In genomic region chr22:23691748-23692423, GRCh38 we compare ENCODE assay signal across 24 cellular contexts. TPM values are rescaled to one million over a fixed set of nuclear protein-coding genes. Genes with fewer than 3 reads are reported as not detected.
DNase-seq lines count a peak whose midpoint lies in the region; ATAC-seq, FAIRE-seq and TF ChIP-seq lines count a peak whose summit lies in the region.
"Had no signal": no experiment of that assay in that cellular context is flagged by ENCODE, and none has a peak within 500 bp of the region (broad histone marks: within the 10 kb centered on the region; RNA-seq: fewer than 3 reads in every experiment).

No MANE protein-coding gene starts in this region.

- no peak overlapping the region for H2AFZ ChIP-seq in PC-3 (ENCODE audit: low read length)
- H2AFZ ChIP-seq: GM23248 had no signal

- TF ChIP-seq CTCF in bronchial epithelial cell (IDR thresholded peaks at IDR 0.05; ENCODE audit: insufficient read depth, low read length, severe bottlenecking) (no peak), PC-3 (conservative IDR thresholded peaks at IDR 0.05; ENCODE audit: low read depth, low read length) (no peak)

- no peaks in the 10 kb centered on the region for H3K9me3 ChIP-seq in CD4-positive, CD25-positive, alpha-beta regulatory T cell (ENCODE audit: control insufficient read depth in 2 of 2, low read length in 2 of 2)
- H3K9me3 ChIP-seq in CD8-positive, alpha-beta memory T cell (ENCODE audit: low read length): no peaks in the 10 kb centered on the region
- H3K9me3 ChIP-seq in PC-3 (ENCODE audit: low read length): no peaks in the 10 kb centered on the region
- H3K9me3 ChIP-seq in CD4-positive, alpha-beta memory T cell (ENCODE audit: control insufficient read depth in 1 of 2, low read length in 2 of 2): no peaks in the 10 kb centered on the region
- H3K9me3 ChIP-seq: HAP-1, SJCRH30 had no signal

- DNase-seq in CD4-positive, CD25-positive, alpha-beta regulatory T cell: no peak
- DNase-seq in CD8-positive, alpha-beta memory T cell: no peak
- DNase-seq in bronchial epithelial cell (ENCODE audit: low read depth) (no peak), posterior vena cava (ENCODE audit: low spot score) (peak; percentile 54), mesendoderm (no peak), PC-3 (no peak)
- no peak for DNase-seq in CD4-positive, alpha-beta memory T cell
- DNase-seq: C1 segment of cervical spinal cord, Calu3, DMS153, GM23248, NCI-H1105, NCI-H146, NCI-H2029, NCI-H2227 treated with DMSO at 0.1 percent for 48 hours, NCI-H510A had no signal

- H3K4me2 ChIP-seq in mesendoderm (ENCODE audit: low read length) (no peak overlapping the region), PC-3 (ENCODE audit: low read length) (no peak overlapping the region)
- H3K4me2 ChIP-seq: KMS-11 had no signal

- peaks cover 0 to 1% (median 0%) of the 10 kb centered on the region in 7 donors for H3K9me3 Mint-ChIP-seq in CD4-positive, CD25-positive, alpha-beta regulatory T cell
- no peaks in the 10 kb centered on the region for H3K9me3 Mint-ChIP-seq in CD8-positive, alpha-beta memory T cell
- no peaks in the 10 kb centered on the region for H3K9me3 Mint-ChIP-seq in CD4-positive, alpha-beta memory T cell

- no CpG with 5 or more reads among the region's 12 CpGs for WGBS in mesendoderm (ENCODE audit: extremely low coverage, insufficient coverage, low lambda C conversion rate)

- H3K79me2 ChIP-seq in mesendoderm (ENCODE audit: control insufficient read depth, insufficient read depth, low read length): no peaks in the 10 kb centered on the region
- H3K79me2 ChIP-seq in PC-3 (ENCODE audit: low read length): no peaks in the 10 kb centered on the region

- CTCF ChIA-PET in CD8-positive, alpha-beta memory T cell (lab: Charles Lee): interaction anchor here (0.6 kb wide), 1 partner anchor 156 kb away, joined by 3 read pairs; no protein-coding TSS in a partner anchor
- CTCF ChIA-PET in PC-3 (lab: Charles Lee): no interaction called here
- CTCF ChIA-PET in CD4-positive, alpha-beta memory T cell (lab: Charles Lee; ENCODE audit: partially characterized antibody): no interaction called here

- H3K4me1 ChIP-seq in CD4-positive, CD25-positive, alpha-beta regulatory T cell (ENCODE audit: control insufficient read depth, insufficient read depth, low read length, poor library complexity, severe bottlenecking): peaks cover 21% of the 10 kb centered on the region
- peaks cover 23% of the 10 kb centered on the region for H3K4me1 ChIP-seq in CD8-positive, alpha-beta memory T cell (ENCODE audit: insufficient read depth, low read length)
- H3K4me1 ChIP-seq in mesendoderm (ENCODE audit: control insufficient read depth, low read depth, low read length) (no peaks in the 10 kb centered on the region), PC-3 (ENCODE audit: insufficient read depth, low read length) (no peaks in the 10 kb centered on the region)
- peaks cover 26% of the 10 kb centered on the region for H3K4me1 ChIP-seq in CD4-positive, alpha-beta memory T cell (ENCODE audit: insufficient read depth, low read length)
- H3K4me1 ChIP-seq: HAP-1, SJCRH30 had no signal

- H4K5ac ChIP-seq in mesendoderm (ENCODE audit: low read length): no peak overlapping the region

- no peak overlapping the region for H3K56ac ChIP-seq in mesendoderm (ENCODE audit: low read length)

- no peak overlapping the region for H4K8ac ChIP-seq in mesendoderm (ENCODE audit: low read depth, low read length)

- H3K27ac Mint-ChIP-seq in CD4-positive, CD25-positive, alpha-beta regulatory T cell: peak overlapping the region in 2 of 3 donors; percentile 43 to 86
- peak overlapping the region in 5 of 8 donors; percentile 7 to 63 (median 56) for H3K27ac Mint-ChIP-seq in CD8-positive, alpha-beta memory T cell
- H3K27ac Mint-ChIP-seq in CD4-positive, alpha-beta memory T cell: peak overlapping the region in 1 of 7 donors; percentile 65

- H3K9ac ChIP-seq in mesendoderm (ENCODE audit: low read length): no peak overlapping the region
- H3K9ac ChIP-seq in PC-3 (ENCODE audit: low read length): no peak overlapping the region
- H3K9ac ChIP-seq: GM23248, KMS-11 had no signal

- no TSS peak for BruUV-seq in PC-3 (replicated peaks; lab: Mats Ljungman, UMichigan)

- POLR2A ChIA-PET in CD8-positive, alpha-beta memory T cell (lab: Charles Lee): no interaction called here
- POLR2A ChIA-PET in PC-3 (lab: Charles Lee; ENCODE audit: unreplicated experiment): no interaction called here
- POLR2A ChIA-PET in CD4-positive, alpha-beta memory T cell (lab: Charles Lee; ENCODE audit: partially characterized antibody): no interaction called here

- no peaks in the 10 kb centered on the region for H3F3A ChIP-seq in PC-3 (ENCODE audit: low read length, unreplicated experiment)

- H4K20me1 ChIP-seq in PC-3 (ENCODE audit: low read length): no peaks in the 10 kb centered on the region

- H2BK15ac ChIP-seq in mesendoderm (replicated peaks; ENCODE audit: low read depth): no peak overlapping the region

- no peak overlapping the region for H3K4me3 Mint-ChIP-seq in CD4-positive, CD25-positive, alpha-beta regulatory T cell
- no peak overlapping the region for H3K4me3 Mint-ChIP-seq in CD8-positive, alpha-beta memory T cell
- no peak overlapping the region for H3K4me3 Mint-ChIP-seq in CD4-positive, alpha-beta memory T cell

- no peak overlapping the region for H3K23ac ChIP-seq in mesendoderm (ENCODE audit: low read length)

- no peak overlapping the region for H2BK5ac ChIP-seq in mesendoderm (ENCODE audit: low read length)

- H3K18ac ChIP-seq in mesendoderm (ENCODE audit: low read length): no peak overlapping the region

- no peaks in the 10 kb centered on the region for H3K79me1 ChIP-seq in mesendoderm (ENCODE audit: low read length)

- intact Hi-C loops in posterior vena cava (cut with DNase I) (no loop called here), PC-3 (cut with micrococcal nuclease) (no loop called here)
- intact Hi-C loops in CD4-positive, alpha-beta memory T cell (cut with micrococcal nuclease): loop anchor here (10.0 kb wide), 1 partner anchor 143 kb away; the partner anchor contains the start of gene DERL3

- H3K27ac ChIP-seq in CD4-positive, CD25-positive, alpha-beta regulatory T cell (ENCODE audit: insufficient read depth, low read length, poor library complexity, severe bottlenecking): no peak overlapping the region
- H3K27ac ChIP-seq in CD8-positive, alpha-beta memory T cell (ENCODE audit: low read depth, low read length): no peak overlapping the region
- H3K27ac ChIP-seq in mesendoderm (ENCODE audit: low read depth, low read length) (no peak overlapping the region), PC-3 (ENCODE audit: low read length) (no peak overlapping the region)
- no peak overlapping the region for H3K27ac ChIP-seq in CD4-positive, alpha-beta memory T cell (ENCODE audit: low read depth, low read length)
- H3K27ac ChIP-seq: GM23248, KMS-11, SJCRH30 had no signal

- peaks cover 12% of the 10 kb centered on the region for H3K36me3 ChIP-seq in CD4-positive, CD25-positive, alpha-beta regulatory T cell (ENCODE audit: control insufficient read depth, insufficient read depth, low read length)
- peaks cover 15% of the 10 kb centered on the region for H3K36me3 ChIP-seq in CD8-positive, alpha-beta memory T cell (ENCODE audit: insufficient read depth, low read length)
- peaks cover 1% of the 10 kb centered on the region for H3K36me3 ChIP-seq in bronchial epithelial cell (ENCODE audit: control insufficient read depth, insufficient read depth, low read length)
- no peaks in the 10 kb centered on the region for H3K36me3 ChIP-seq in mesendoderm (ENCODE audit: control insufficient read depth, insufficient read depth, low read length)
- H3K36me3 ChIP-seq in PC-3 (ENCODE audit: low read depth, low read length): peaks cover 5% of the 10 kb centered on the region
- peaks cover 20% of the 10 kb centered on the region for H3K36me3 ChIP-seq in CD4-positive, alpha-beta memory T cell (ENCODE audit: insufficient read depth, low read length)
- H3K36me3 ChIP-seq: SJCRH30 had no signal

- peaks cover 0 to 32% (median 16%) of the 10 kb centered on the region in 4 donors for H3K4me1 Mint-ChIP-seq in CD4-positive, CD25-positive, alpha-beta regulatory T cell
- peaks cover 27 to 35% (median 27%) of the 10 kb centered on the region in 3 donors for H3K4me1 Mint-ChIP-seq in CD8-positive, alpha-beta memory T cell
- H3K4me1 Mint-ChIP-seq in CD4-positive, alpha-beta memory T cell: peaks cover 18 to 34% (median 28%) of the 10 kb centered on the region in 4 donors

- ATAC-seq in CD4-positive, CD25-positive, alpha-beta regulatory T cell (ENCODE audit: low read depth in 2 of 2): no peak
- no peak for ATAC-seq in GM18858 (IDR thresholded peaks at IDR 0.05; ENCODE audit: unreplicated experiment)
- ATAC-seq in PC-3: no peak
- ATAC-seq: Panc1 had no signal

- H3K4ac ChIP-seq in mesendoderm (ENCODE audit: low read depth, low read length): no peak overlapping the region

- H3K9me2 ChIP-seq in PC-3 (replicated peaks; ENCODE audit: low read length): no peaks in the 10 kb centered on the region

- peak; percentile 13 for FAIRE-seq in bronchial epithelial cell (lab: Jason Lieb, UNC)
- FAIRE-seq: GM12891 had no signal

- no peak overlapping the region for H3K4me3 ChIP-seq in CD4-positive, CD25-positive, alpha-beta regulatory T cell (ENCODE audit: low read depth, low read length)
- H3K4me3 ChIP-seq in CD8-positive, alpha-beta memory T cell (ENCODE audit: low read length): no peak overlapping the region
- H3K4me3 ChIP-seq in bronchial epithelial cell (ENCODE audit: low read depth, low read length) (no peak overlapping the region), mesendoderm (ENCODE audit: low read length) (no peak overlapping the region), PC-3 (ENCODE audit: low read length) (no peak overlapping the region)
- no peak overlapping the region for H3K4me3 ChIP-seq in CD4-positive, alpha-beta memory T cell (ENCODE audit: low read length in 2 of 2)
- H3K4me3 ChIP-seq: GM23248, HAP-1, SJCRH30 had no signal

- H2BK120ac ChIP-seq in mesendoderm (ENCODE audit: low read depth, low read length): no peak overlapping the region

- no peaks in the 10 kb centered on the region for H3K27me3 ChIP-seq in CD4-positive, CD25-positive, alpha-beta regulatory T cell (ENCODE audit: control insufficient read depth, insufficient read depth, low read length)
- H3K27me3 ChIP-seq in CD8-positive, alpha-beta memory T cell (ENCODE audit: insufficient read depth, low read length, poor library complexity, severe bottlenecking): no peaks in the 10 kb centered on the region
- H3K27me3 ChIP-seq in bronchial epithelial cell (ENCODE audit: control insufficient read depth, insufficient read depth, low read length) (no peaks in the 10 kb centered on the region), mesendoderm (ENCODE audit: insufficient read depth, low read length, poor library complexity) (no peaks in the 10 kb centered on the region), PC-3 (ENCODE audit: low read length) (no peaks in the 10 kb centered on the region)
- H3K27me3 ChIP-seq in CD4-positive, alpha-beta memory T cell (ENCODE audit: insufficient read depth, low read length): no peaks in the 10 kb centered on the region
- H3K27me3 ChIP-seq: SJCRH30 had no signal

- no peaks in the 10 kb centered on the region for H3K27me3 Mint-ChIP-seq in CD4-positive, CD25-positive, alpha-beta regulatory T cell
- no peaks in the 10 kb centered on the region for H3K27me3 Mint-ChIP-seq in CD8-positive, alpha-beta memory T cell
- H3K27me3 Mint-ChIP-seq in CD4-positive, alpha-beta memory T cell: no peaks in the 10 kb centered on the region

- no peak overlapping the region for H2AK5ac ChIP-seq in mesendoderm (ENCODE audit: low read length)

- H3K36me3 Mint-ChIP-seq in CD4-positive, CD25-positive, alpha-beta regulatory T cell: peaks cover 31% of the 10 kb centered on the region
- H3K36me3 Mint-ChIP-seq in CD8-positive, alpha-beta memory T cell: peaks cover 4 to 48% (median 7%) of the 10 kb centered on the region in 3 donors
- H3K36me3 Mint-ChIP-seq in CD4-positive, alpha-beta memory T cell: peaks cover 38% of the 10 kb centered on the region in 2 donors

RNA-seq across cellular contexts. Expression of gene RGL4, which starts 1.1 kb away (rescaled TPM):
- 22.1 TPM for total RNA-seq in CD4-positive, CD25-positive, alpha-beta regulatory T cell
- 10 to 100 TPM; 71.3 to 85.0 (median 83.5) TPM for polyA plus RNA-seq in CD4-positive, CD25-positive, alpha-beta regulatory T cell
- 1 to 10 TPM; 3.2 to 4.8 TPM for total RNA-seq in CD8-positive, alpha-beta memory T cell
- 58.4 TPM for polyA plus RNA-seq in CD8-positive, alpha-beta memory T cell
- total RNA-seq in bronchial epithelial cell (not detected in 2 replicates), posterior vena cava (1 to 10 TPM in 1 of 2 donors, under 1 TPM in 1; 0.24 to 1.7 TPM), PC-3 (2014; rRNA removed) (not detected in 2 replicates)
- polyA plus RNA-seq in mesendoderm (2013, experiment 1 of 2): not detected
- polyA plus RNA-seq in mesendoderm (2013, experiment 2 of 2): not detected
- total RNA-seq in CD4-positive, alpha-beta memory T cell: 1 to 10 TPM; 7.2 to 9.8 TPM
- 10 to 100 TPM; 58.3 to 64.9 TPM for polyA plus RNA-seq in CD4-positive, alpha-beta memory T cell
- total RNA-seq: Calu3, G401, GM23248, HT1080, SJCRH30 had no signal

RNA-seq across cellular contexts. Expression of gene ZNF70, which starts 59.0 kb away (rescaled TPM):
- total RNA-seq in CD4-positive, CD25-positive, alpha-beta regulatory T cell: 2.0 TPM
- polyA plus RNA-seq in CD4-positive, CD25-positive, alpha-beta regulatory T cell: under 1 TPM; 0.06 to 0.49 (median 0.27) TPM
- total RNA-seq in CD8-positive, alpha-beta memory T cell: 1 to 10 TPM; 3.4 to 3.7 TPM
- polyA plus RNA-seq in CD8-positive, alpha-beta memory T cell: 0.35 TPM
- total RNA-seq in bronchial epithelial cell (1.3 TPM in 2 replicates), posterior vena cava (1 to 10 TPM; 6.2 to 7.7 TPM), PC-3 (2014; rRNA removed) (2.3 and 3.7 TPM in 2 replicates)
- polyA plus RNA-seq in mesendoderm (2013, experiment 1 of 2): 1.3 TPM
- polyA plus RNA-seq in mesendoderm (2013, experiment 2 of 2): 1.2 TPM
- total RNA-seq in CD4-positive, alpha-beta memory T cell: 1 to 10 TPM; 6.4 to 7.4 TPM
- under 1 TPM in 1 of 2 donors, not detected in 1; 0.37 TPM for polyA plus RNA-seq in CD4-positive, alpha-beta memory T cell
- total RNA-seq: G401 had no signal

RNA-seq across cellular contexts. Expression of gene DRICH1, which starts 59.8 kb away (rescaled TPM):
- not detected for total RNA-seq in CD4-positive, CD25-positive, alpha-beta regulatory T cell
- under 1 TPM in 1 of 4 donors, not detected in 3; 0.56 TPM for polyA plus RNA-seq in CD4-positive, CD25-positive, alpha-beta regulatory T cell
- under 1 TPM; 0.47 to 0.66 TPM for total RNA-seq in CD8-positive, alpha-beta memory T cell
- polyA plus RNA-seq in CD8-positive, alpha-beta memory T cell: not detected
- total RNA-seq in bronchial epithelial cell (0.38 TPM in 1 of 2 replicates, not detected in the other), posterior vena cava (under 1 TPM; 0.19 to 0.42 TPM), PC-3 (2014; rRNA removed) (0.15 TPM in 1 of 2 replicates, not detected in the other)
- polyA plus RNA-seq in mesendoderm (2013, experiment 1 of 2): 0.04 TPM
- polyA plus RNA-seq in mesendoderm (2013, experiment 2 of 2): 0.04 TPM
- total RNA-seq in CD4-positive, alpha-beta memory T cell: 1 to 10 TPM; 4.2 to 4.5 TPM
- not detected for polyA plus RNA-seq in CD4-positive, alpha-beta memory T cell
- total RNA-seq: G401, GM23248, SJCRH30 had no signal
- polyA plus RNA-seq: GM23248 had no signal
